In genomic region chr1:113326976-113327375, GRCh38 we compare ENCODE assay signal across 4 cellular contexts.
"Had no signal": no experiment of that assay in that cellular context is flagged by ENCODE, and none has a peak within 500 bp of the region (broad histone marks: within the 10 kb centered on the region; RNA-seq: fewer than 3 reads in every experiment).

No MANE protein-coding gene starts in this region.

- H3K4me1 Mint-ChIP-seq: GM23338 had no signal

- ATAC-seq: GM23338 had no signal

- H2AFZ ChIP-seq: GM23338 had no signal

- H3K4me3 ChIP-seq: GM23338 had no signal

- H3K4me2 ChIP-seq: GM23338 had no signal

- DNase-seq: H9, HCEC 1CT, IMR-90 had no signal

- H3K9me3 Mint-ChIP-seq: GM23338, H9 had no signal

- H3K27ac Mint-ChIP-seq: GM23338, H9 had no signal

- H3K4me3 Mint-ChIP-seq: GM23338, H9 had no signal
